In genomic region chr17:78114831-78115723, GRCh38 we compare ENCODE assay signal across 12 cellular contexts. TPM values are rescaled to one million over a fixed set of nuclear protein-coding genes. Genes with fewer than 3 reads are reported as not detected.
DNase-seq lines count a peak whose midpoint lies in the region; ATAC-seq and TF ChIP-seq lines count a peak whose summit lies in the region.
"Had no signal": no experiment of that assay in that cellular context is flagged by ENCODE, and none has a peak within 500 bp of the region (broad histone marks: within the 10 kb centered on the region; RNA-seq: fewer than 3 reads in every experiment).

No MANE protein-coding gene starts in this region.

- H3K36me3 Mint-ChIP-seq in stimulated activated naive B cell treated with anti-CD40 and anti-IgM and Interleukin-4, amounts not matched to agents 10 μg/mL and 1 μg/mL and 100 μg/mL, for 72 hours: peaks cover 61 to 70% of the 10 kb centered on the region in 2 donors

- H3K27ac ChIP-seq in left ventricle myocardium inferior (replicated peaks): peak overlapping the region; percentile 83
- H3K27ac ChIP-seq: GM23248 had no signal

- H3K9me3 Mint-ChIP-seq in stimulated activated naive B cell treated with anti-CD40 and anti-IgM and Interleukin-4, amounts not matched to agents 10 μg/mL and 1 μg/mL and 100 μg/mL, for 72 hours: no peaks in the 10 kb centered on the region
- H3K9me3 Mint-ChIP-seq in stimulated activated naive CD8-positive, alpha-beta T cell treated with anti-CD3 and anti-CD28 coated beads, Interleukin-15, amount 100 ng/mL, for 72 hours: no peaks in the 10 kb centered on the region

- H3K9me3 ChIP-seq in left ventricle myocardium inferior (replicated peaks): no peaks in the 10 kb centered on the region

- no peaks in the 10 kb centered on the region for H3K27me3 Mint-ChIP-seq in stimulated activated naive B cell treated with anti-CD40 and anti-IgM and Interleukin-4, amounts not matched to agents 10 μg/mL and 1 μg/mL and 100 μg/mL, for 72 hours
- H3K27me3 Mint-ChIP-seq in stimulated activated naive CD8-positive, alpha-beta T cell treated with anti-CD3 and anti-CD28 coated beads, Interleukin-15, amount 100 ng/mL, for 72 hours: no peaks in the 10 kb centered on the region

- no peaks in the 10 kb centered on the region for H3K27me3 ChIP-seq in left ventricle myocardium inferior (ENCODE audit: low read depth)

- DNase-seq in activated T-cell treated with anti-CD3 and anti-CD28 coated beads, Interleukin-2, amount 50 U/mL, for 1 hour: peak; percentile 17
- no peak for DNase-seq in activated T-cell treated with anti-CD3 and anti-CD28 coated beads, Interleukin-2, amount 50 U/mL, for 48 hours
- DNase-seq in left ventricle myocardium inferior (peak; percentile 64), UCSD-AML1 (lab: John Stamatoyannopoulos, UW; ENCODE audit: unreplicated experiment) (no peak)
- DNase-seq in stimulated activated naive B cell treated with anti-CD40 and anti-IgM and Interleukin-4, amounts not matched to agents 10 μg/mL and 1 μg/mL and 100 μg/mL, for 72 hours: no peak
- DNase-seq in stimulated activated naive CD8-positive, alpha-beta T cell treated with anti-CD3 and anti-CD28 coated beads, Interleukin-15, amount 100 ng/mL, for 72 hours: no peak
- DNase-seq: ACHN, EL, GM23248, NCI-H69 had no signal

- H3K4me1 ChIP-seq in left ventricle myocardium inferior: peaks cover 59% of the 10 kb centered on the region

- ATAC-seq in stimulated activated naive B cell treated with anti-CD40 and anti-IgM and Interleukin-4, amounts not matched to agents 10 μg/mL and 1 μg/mL and 100 μg/mL, for 72 hours (replicated peaks): no peak
- ATAC-seq in stimulated activated naive CD8-positive, alpha-beta T cell treated with anti-CD3 and anti-CD28 coated beads, Interleukin-15, amount 100 ng/mL, for 72 hours: no peak

- H3K4me1 Mint-ChIP-seq in stimulated activated naive B cell treated with anti-CD40 and anti-IgM and Interleukin-4, amounts not matched to agents 10 μg/mL and 1 μg/mL and 100 μg/mL, for 72 hours: peaks cover 38 to 66% of the 10 kb centered on the region in 2 donors
- H3K4me1 Mint-ChIP-seq in stimulated activated naive CD8-positive, alpha-beta T cell treated with anti-CD3 and anti-CD28 coated beads, Interleukin-15, amount 100 ng/mL, for 72 hours: peaks cover 69% of the 10 kb centered on the region

- H3K36me3 ChIP-seq in left ventricle myocardium inferior: peaks cover 11% of the 10 kb centered on the region

- H3K4me3 Mint-ChIP-seq in stimulated activated naive B cell treated with anti-CD40 and anti-IgM and Interleukin-4, amounts not matched to agents 10 μg/mL and 1 μg/mL and 100 μg/mL, for 72 hours: peak overlapping the region in 1 of 2 donors; percentile 21
- H3K4me3 Mint-ChIP-seq in stimulated activated naive CD8-positive, alpha-beta T cell treated with anti-CD3 and anti-CD28 coated beads, Interleukin-15, amount 100 ng/mL, for 72 hours: no peak overlapping the region

- intact Hi-C loops in left ventricle myocardium inferior (cut with micrococcal nuclease): loop anchor here (5.0 kb wide), 1 partner anchor 62 kb away; no protein-coding TSS in a partner anchor

- TF ChIP-seq CTCF in left ventricle myocardium inferior (IDR thresholded peaks at IDR 0.05; ENCODE audit: borderline replicate concordance): no peak

- H3K4me3 ChIP-seq in left ventricle myocardium inferior: no peak overlapping the region
- H3K4me3 ChIP-seq: GM23248, smooth muscle cell had no signal

- H3K27ac Mint-ChIP-seq in stimulated activated naive B cell treated with anti-CD40 and anti-IgM and Interleukin-4, amounts not matched to agents 10 μg/mL and 1 μg/mL and 100 μg/mL, for 72 hours: peak overlapping the region; percentile 97
- H3K27ac Mint-ChIP-seq in stimulated activated naive CD8-positive, alpha-beta T cell treated with anti-CD3 and anti-CD28 coated beads, Interleukin-15, amount 100 ng/mL, for 72 hours: peak overlapping the region in 1 of 2 donors; percentile 96

RNA-seq across cellular contexts. Expression of gene TMC6, which starts 13.5 kb away (rescaled TPM):
- total RNA-seq in left ventricle myocardium inferior: 39.5 TPM
- total RNA-seq: GM23248 had no signal

RNA-seq across cellular contexts. Expression of gene TMC8, which starts 15.5 kb away (rescaled TPM):
- total RNA-seq in left ventricle myocardium inferior: 1.3 TPM
- total RNA-seq: GM23248 had no signal

RNA-seq across cellular contexts. Expression of gene C17orf99, which starts 31.1 kb away (rescaled TPM):
- total RNA-seq in left ventricle myocardium inferior: not detected
- total RNA-seq: GM23248, lung microvascular endothelial cell, smooth muscle cell had no signal

RNA-seq across cellular contexts. Expression of gene SYNGR2, which starts 53.3 kb away (rescaled TPM):
- total RNA-seq in left ventricle myocardium inferior: 86.9 TPM

Comparison
In these comparisons a context has a peak if more than half of its experiments do, and no peak if none do; other contexts are left out.
1. DNase-seq: peak in activated T-cell treated with anti-CD3 and anti-CD28 coated beads, Interleukin-2, amount 50 U/mL, for 1 hour (single experiment) and left ventricle myocardium inferior (single experiment); none in activated T-cell treated with anti-CD3 and anti-CD28 coated beads, Interleukin-2, amount 50 U/mL, for 48 hours (0 of 2), stimulated activated naive B cell treated with anti-CD40 and anti-IgM and Interleukin-4, amounts not matched to agents 10 μg/mL and 1 μg/mL and 100 μg/mL, for 72 hours (single experiment), stimulated activated naive CD8-positive, alpha-beta T cell treated with anti-CD3 and anti-CD28 coated beads, Interleukin-15, amount 100 ng/mL, for 72 hours (0 of 2) and UCSD-AML1 (single experiment).